In the genomic region with DNA sequence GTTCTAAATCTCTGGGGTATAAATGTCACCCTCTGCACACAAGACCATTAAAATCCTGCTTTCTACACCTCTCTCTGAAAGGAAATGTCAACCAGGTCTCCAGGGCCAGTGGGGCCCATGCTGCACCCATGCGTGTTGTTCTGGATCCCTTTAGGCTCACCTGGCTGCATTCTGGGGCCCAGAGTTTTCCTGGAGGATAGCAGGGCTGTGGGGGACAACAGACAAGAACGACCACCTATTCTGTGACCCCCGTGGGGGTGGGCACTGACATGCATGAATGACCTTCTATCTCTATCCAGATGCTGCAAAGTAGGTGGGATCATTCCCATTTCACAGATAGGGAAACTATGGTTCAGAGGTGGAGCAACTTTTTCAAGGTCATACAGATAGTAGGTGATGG, we compare ENCODE assay signal across 25 cellular contexts. TPM values are rescaled to one million over a fixed set of nuclear protein-coding genes. Genes with fewer than 3 reads are reported as not detected.
DNase-seq lines count a peak whose midpoint lies in the region; ATAC-seq and TF ChIP-seq lines count a peak whose summit lies in the region.
"Had no signal": no experiment of that assay in that cellular context is flagged by ENCODE, and none has a peak within 500 bp of the region (broad histone marks: within the 10 kb centered on the region; RNA-seq: fewer than 3 reads in every experiment).

No MANE protein-coding gene starts in this region.

- no peak overlapping the region for H2AFZ ChIP-seq in smooth muscle cell (ENCODE audit: low read depth)

- H4K20me1 ChIP-seq in smooth muscle cell (ENCODE audit: low read depth) = no peaks in the 10 kb centered on the region

- TF ChIP-seq CTCF in heart right ventricle (IDR thresholded peaks at IDR 0.05) = no peak
- TF ChIP-seq CTCF in glutamatergic neuron (IDR thresholded peaks at IDR 0.05; ENCODE audit: partially characterized antibody, unreplicated experiment) = no peak
- no peak for TF ChIP-seq CTCF in smooth muscle cell (IDR thresholded peaks at IDR 0.05; ENCODE audit: borderline replicate concordance, insufficient read depth, poor library complexity, severe bottlenecking)

- H3K36me3 ChIP-seq in heart right ventricle (no peaks in the 10 kb centered on the region), smooth muscle cell (ENCODE audit: low read depth) (no peaks in the 10 kb centered on the region)

- peaks cover 0 to under 1% (median 0%) of the 10 kb centered on the region in 11 donors for H3K9me3 ChIP-seq in heart right ventricle
- H3K9me3 ChIP-seq in smooth muscle cell (replicated peaks; ENCODE audit: low read depth) = no peaks in the 10 kb centered on the region

- H3K27me3 Mint-ChIP-seq in glutamatergic neuron (ENCODE audit: unreplicated experiment) = peaks cover 6% of the 10 kb centered on the region

- no peak overlapping the region for H3K9ac ChIP-seq in smooth muscle cell (ENCODE audit: low read depth)

- H3F3A ChIP-seq in smooth muscle cell (ENCODE audit: low read depth) = no peaks in the 10 kb centered on the region

- no peaks in the 10 kb centered on the region for H3K79me2 ChIP-seq in smooth muscle cell (ENCODE audit: low read depth)

- H3K36me3 Mint-ChIP-seq in glutamatergic neuron (ENCODE audit: unreplicated experiment) = peaks cover 8% of the 10 kb centered on the region
- H3K36me3 Mint-ChIP-seq: CD4-positive, CD25-positive, alpha-beta regulatory T cell had no signal

- in situ Hi-C loops in G401 (cut with HindIII; ENCODE audit: low sequenced_read_pairs) = no loop called here

- ATAC-seq in heart right ventricle = no peak
- ATAC-seq in HG03442 (IDR thresholded peaks at IDR 0.05; ENCODE audit: unreplicated experiment) = no peak
- ATAC-seq: HepG2 had no signal

- peaks cover 0 to 9% (median 0%) of the 10 kb centered on the region in 9 donors for H3K4me1 ChIP-seq in heart right ventricle
- H3K4me1 ChIP-seq in smooth muscle cell (ENCODE audit: low read depth) = no peaks in the 10 kb centered on the region

- H3K4me3 Mint-ChIP-seq in glutamatergic neuron (ENCODE audit: unreplicated experiment) = no peak overlapping the region
- H3K4me3 Mint-ChIP-seq: CD4-positive, CD25-positive, alpha-beta regulatory T cell had no signal

- intact Hi-C loops in cardiac septum (cut with DNase I) = no loop called here
- intact Hi-C loops in heart right ventricle (cut with DNase I) = no loop called here

- H3K27ac Mint-ChIP-seq in glutamatergic neuron (ENCODE audit: unreplicated experiment) = no peak overlapping the region

- H3K27me3 ChIP-seq in heart right ventricle = no peaks in the 10 kb centered on the region
- no peaks in the 10 kb centered on the region for H3K27me3 ChIP-seq in smooth muscle cell (ENCODE audit: low read depth)

- no peak overlapping the region for H3K4me2 ChIP-seq in smooth muscle cell

- H3K27ac ChIP-seq in heart right ventricle (no peak overlapping the region), smooth muscle cell (ENCODE audit: low read depth) (peak overlapping the region; percentile 0)

- peaks cover 4% of the 10 kb centered on the region for H3K9me3 Mint-ChIP-seq in glutamatergic neuron (ENCODE audit: unreplicated experiment)

- 75 to 88% methylated on average over 3 of the region's 3 CpGs for WGBS in heart right ventricle, 2 donors
- WGBS in smooth muscle cell (ENCODE audit: low lambda C conversion rate) = 85% methylated on average over 3 of the region's 3 CpGs

- H3K4me3 ChIP-seq in heart right ventricle (no peak overlapping the region), smooth muscle cell (no peak overlapping the region)

- DNase-seq in cardiac septum (ENCODE audit: low spot score) (peak; percentile 35), heart right ventricle (no peak), glutamatergic neuron (peak; percentile 1), smooth muscle cell (lab: John Stamatoyannopoulos, UW; ENCODE audit: unreplicated experiment) (no peak), retina (no peak), G401 (ENCODE audit: low spot score) (no peak)
- DNase-seq: 8988T; CD4-positive, CD25-positive, alpha-beta regulatory T cell; COR-L47; DMS53; Kasumi-1; NCI-H1105 treated with DMSO at 0.1 percent for 48 hours; NCI-H146; NCI-H1930; NCI-H2107; NCI-H510A; NCI-H69; RPMI8226; SHP77 had no signal

- H3K4me1 Mint-ChIP-seq in glutamatergic neuron (ENCODE audit: low read depth, unreplicated experiment) = peaks cover 5% of the 10 kb centered on the region
- H3K4me1 Mint-ChIP-seq: CD4-positive, CD25-positive, alpha-beta regulatory T cell had no signal

RNA-seq across cellular contexts. Expression of gene TNNT2, which starts 41.6 kb away (rescaled TPM):
- total RNA-seq in cardiac septum = 8,017 TPM
- total RNA-seq in heart right ventricle = over 10,000 TPM in 1 of 10 donors, 1,000 to 10,000 TPM in 9; 5,905 to 10,183 (median 7,503) TPM
- over 10,000 TPM; 10,337 to 31,279 TPM for polyA plus RNA-seq in heart right ventricle
- total RNA-seq in glutamatergic neuron (ENCODE audit: unreplicated experiment) = not detected
- 2.6 and 4.4 TPM in 2 replicates for total RNA-seq in smooth muscle cell
- 6.3 and 6.5 TPM in 2 replicates for polyA plus RNA-seq in smooth muscle cell
- total RNA-seq in G401 (2014; rRNA removed; shearing (Covaris generic)) = 18.3 and 22.2 TPM in 2 replicates
- total RNA-seq: CD4-positive, CD25-positive, alpha-beta regulatory T cell; Daoy; M059J; SK-MEL-5 had no signal
- polyA plus RNA-seq: BJ; CD4-positive, CD25-positive, alpha-beta regulatory T cell had no signal

RNA-seq across cellular contexts. Expression of gene PKP1, which starts 52.6 kb away (rescaled TPM):
- total RNA-seq in cardiac septum = 0.16 TPM
- 1 to 10 TPM in 1 of 10 donors, under 1 TPM in 9; 0.05 to 1.2 (median 0.22) TPM for total RNA-seq in heart right ventricle
- polyA plus RNA-seq in heart right ventricle = under 1 TPM; 0.37 to 0.39 TPM
- not detected for total RNA-seq in glutamatergic neuron (ENCODE audit: unreplicated experiment)
- 43.6 and 52.5 TPM in 2 replicates for total RNA-seq in smooth muscle cell
- 26.9 and 30.3 TPM in 2 replicates for polyA plus RNA-seq in smooth muscle cell
- 0.06 TPM in 1 of 2 replicates, not detected in the other for total RNA-seq in G401 (2014; rRNA removed; shearing (Covaris generic))
- total RNA-seq: CD4-positive, CD25-positive, alpha-beta regulatory T cell; HepG2; SK-MEL-5 had no signal
- polyA plus RNA-seq: CD4-positive, CD25-positive, alpha-beta regulatory T cell; HepG2 had no signal

Comparison
In these comparisons a context has a peak if more than half of its experiments do, and no peak if none do; other contexts are left out.
1. DNase-seq: peak in cardiac septum (single experiment) and glutamatergic neuron (single experiment); none in heart right ventricle (0 of 2), smooth muscle cell (single experiment), retina (single experiment) and G401 (single experiment).
2. RNA of gene TNNT2, which starts 41.6 kb away (total RNA-seq): 8,017 TPM in cardiac septum (single experiment) and 5,905 to 10,183 TPM in heart right ventricle; 18.3 to 22.2 TPM in G401, 2.6 to 4.4 TPM in smooth muscle cell and not detected in glutamatergic neuron (single experiment); every median in the first group is over 100 times any median in the second.
3. RNA of gene PKP1, which starts 52.6 kb away (total RNA-seq): 43.6 to 52.5 TPM in smooth muscle cell; 0.05 to 1.2 TPM in heart right ventricle, 0.16 TPM in cardiac septum (single experiment), not detected in glutamatergic neuron (single experiment) and 0.06 TPM in G401; every median in the first group is over 10 times any median in the second.